In the genomic region with DNA sequence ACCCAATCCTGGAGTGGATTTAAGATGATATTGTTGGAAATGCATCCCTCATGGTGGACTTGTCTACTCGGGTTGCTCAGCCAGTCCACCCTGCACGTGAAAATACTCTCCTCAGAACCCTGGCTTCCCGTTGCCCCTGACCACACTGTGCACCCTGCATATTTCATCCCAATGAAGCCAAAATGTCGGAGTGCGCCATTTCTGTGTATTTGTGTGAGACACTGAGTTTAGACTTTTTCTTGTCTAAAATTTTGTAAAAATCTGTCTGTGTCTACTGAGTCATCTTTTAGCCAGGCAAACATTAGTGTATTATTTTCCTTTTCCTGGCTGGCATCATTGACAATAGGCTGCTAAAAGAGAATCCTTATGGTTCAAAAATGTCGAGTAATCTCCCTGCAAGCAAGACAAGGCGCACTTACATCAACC, we compare ENCODE assay signal across 8 cellular contexts. TPM values are rescaled to one million over a fixed set of nuclear protein-coding genes. Genes with fewer than 3 reads are reported as not detected.
A peak's percentile ranks its signal among the peaks of the same experiment; 100 is the strongest.
DNase-seq lines count a peak whose midpoint lies in the region; ATAC-seq, FAIRE-seq and TF ChIP-seq lines count a peak whose summit lies in the region.

No MANE protein-coding gene starts in this region.

- H3K4me3 ChIP-seq in A549, result peak overlapping the region; percentile 73
- peak overlapping the region; percentile 92 for H3K4me3 ChIP-seq in naive thymus-derived CD4-positive, alpha-beta T cell (ENCODE audit: low read length)

- H3K9me3 Mint-ChIP-seq in naive thymus-derived CD4-positive, alpha-beta T cell, result no peaks in the 10 kb centered on the region

- H3K27ac ChIP-seq in A549, result peak overlapping the region; percentile 94 to 97; a peak in 4 of 6 replicates
- peak overlapping the region; percentile 83 for H3K27ac ChIP-seq in naive thymus-derived CD4-positive, alpha-beta T cell (ENCODE audit: low read depth, low read length)

- H3K4me1 Mint-ChIP-seq in naive thymus-derived CD4-positive, alpha-beta T cell, result peaks cover 22 to 40% (median 27%) of the 10 kb centered on the region in 7 donors

- peaks cover 0 to 21% (median 6%) of the 10 kb centered on the region in 5 donors for H3K36me3 Mint-ChIP-seq in naive thymus-derived CD4-positive, alpha-beta T cell

- H3K4me1 ChIP-seq in A549, result peaks cover 19% of the 10 kb centered on the region
- peaks cover 3 to 4% of the 10 kb centered on the region in 2 donors for H3K4me1 ChIP-seq in naive thymus-derived CD4-positive, alpha-beta T cell (ENCODE audit: control insufficient read depth in 2 of 2, insufficient read depth in 2 of 2, low read length in 2 of 2)

- TF ChIP-seq POLR2A in A549 (IDR thresholded peaks at IDR 0.05; ENCODE audit: low read length), result no peak

- no peak for TF ChIP-seq CTCF in A549 (IDR thresholded peaks at IDR 0.05)

- CTCF ChIA-PET in A549 (lab: Yijun Ruan, JAX), result interaction anchor here (0.6 to 4.7 kb wide), 4 partner anchors 11 to 113 kb away, joined by 3 to 24 read pairs (median 3); no protein-coding TSS in a partner anchor
- CTCF ChIA-PET in naive thymus-derived CD4-positive, alpha-beta T cell (lab: Charles Lee), result no interaction called here

- WGBS in A549 (ENCODE audit: missing lambda C conversion rate), result 43% methylated on average over 7 of the region's 7 CpGs

- H3K4me3 Mint-ChIP-seq in naive thymus-derived CD4-positive, alpha-beta T cell, result peak overlapping the region; percentile 72 to 100 (median 84)

- H3K36me3 ChIP-seq in naive thymus-derived CD4-positive, alpha-beta T cell (ENCODE audit: control insufficient read depth in 2 of 3, insufficient read depth in 3 of 3, low read length in 3 of 3), result peaks cover 0 to 35% (median 0%) of the 10 kb centered on the region in 3 experiments

- TF ChIP-seq RAD21 in A549 (conservative IDR thresholded peaks at IDR 0.05 in 1 of 2, IDR thresholded peaks at IDR 0.05 in 1 of 2), result no peak

- FAIRE-seq in A549 (lab: Jason Lieb, UNC), result no peak

- TF ChIP-seq EP300 in A549 (IDR thresholded peaks at IDR 0.05), result no peak

- no peaks in the 10 kb centered on the region for H3K27me3 Mint-ChIP-seq in naive thymus-derived CD4-positive, alpha-beta T cell

- H3K4me2 ChIP-seq in A549, result peak overlapping the region; percentile 87

- POLR2A ChIA-PET in A549 (lab: Yijun Ruan, JAX), result interaction anchor here (0.6 to 1.6 kb wide), 9 partner anchors 9 to 500 kb away, joined by 3 to 29 read pairs (median 4); a partner anchor contains a TSS
- POLR2A ChIA-PET in naive thymus-derived CD4-positive, alpha-beta T cell (lab: Charles Lee), result interaction anchor here (1.4 to 4.7 kb wide), 3 partner anchors 26 to 136 kb away, joined by 4 to 22 read pairs (median 4); a partner anchor contains a TSS

- intact Hi-C loops in naive thymus-derived CD4-positive, alpha-beta T cell (cut with micrococcal nuclease), result loop anchor here (1.0 to 10.0 kb wide), 9 partner anchors 44 to 660 kb away; a partner anchor contains a TSS

- ATAC-seq in A549 (peak; percentile 13 to 22; a peak in 2 of 6 replicates), GM18498 (IDR thresholded peaks at IDR 0.05; ENCODE audit: unreplicated experiment) (peak; percentile 9), HG02623 (IDR thresholded peaks at IDR 0.05; ENCODE audit: unreplicated experiment) (no peak)
- ATAC-seq in naive thymus-derived CD4-positive, alpha-beta T cell, result no peak

- no peaks in the 10 kb centered on the region for H3K9me3 ChIP-seq in A549
- H3K9me3 ChIP-seq in naive thymus-derived CD4-positive, alpha-beta T cell (ENCODE audit: control insufficient read depth in 2 of 3, low read length in 3 of 3), result no peaks in the 10 kb centered on the region

- H3K27ac Mint-ChIP-seq in naive thymus-derived CD4-positive, alpha-beta T cell, result peak overlapping the region; percentile 77 to 99 (median 94)

- H3K27me3 ChIP-seq in naive thymus-derived CD4-positive, alpha-beta T cell (ENCODE audit: control insufficient read depth in 2 of 2, insufficient read depth in 2 of 2, low read length in 2 of 2), result no peaks in the 10 kb centered on the region

- DNase-seq in A549 (ENCODE audit: low read depth in 1 of 2, low spot score in 1 of 2) (peak in 1 of 2 experiments; percentile 52), NCI-H2227 (lab: John Stamatoyannopoulos, UW; ENCODE audit: unreplicated experiment) (peak; percentile 83), cerebellar cortex (ENCODE audit: low spot score) (peak; percentile 62), iPS-NIHi7 (ENCODE audit: extremely low spot score) (no peak), NOMO-1 (lab: John Stamatoyannopoulos, UW; ENCODE audit: unreplicated experiment in 2 of 2) (no peak)
- no peak for DNase-seq in naive thymus-derived CD4-positive, alpha-beta T cell

TF ChIP-seq in A549, 52 proteins besides CTCF, POLR2A, EP300 and RAD21:
- TF ChIP-seq ESRRA (IDR thresholded peaks at IDR 0.05; ENCODE audit: borderline replicate concordance, low read length) (no peak), CHD2 (IDR thresholded peaks at IDR 0.05; ENCODE audit: low read length, partially characterized antibody) (no peak), ZSCAN20 (CRISPR knock-in tag; IDR thresholded peaks at IDR 0.05) (no peak), NPAS2 (CRISPR knock-in tag; IDR thresholded peaks at IDR 0.05; ENCODE audit: borderline replicate concordance) (no peak), HDAC2 (IDR thresholded peaks at IDR 0.05) (no peak), TFCP2L1 (CRISPR knock-in tag; IDR thresholded peaks at IDR 0.05) (no peak), RNF2 (IDR thresholded peaks at IDR 0.05; ENCODE audit: borderline replicate concordance, low read depth) (no peak), CBX8 (IDR thresholded peaks at IDR 0.05) (no peak), NR3C1 (IDR thresholded peaks at IDR 0.05) (no peak), BHLHE40 (IDR thresholded peaks at IDR 0.05; ENCODE audit: low read depth, low read length) (no peak)
- TF ChIP-seq, protein P1, sequence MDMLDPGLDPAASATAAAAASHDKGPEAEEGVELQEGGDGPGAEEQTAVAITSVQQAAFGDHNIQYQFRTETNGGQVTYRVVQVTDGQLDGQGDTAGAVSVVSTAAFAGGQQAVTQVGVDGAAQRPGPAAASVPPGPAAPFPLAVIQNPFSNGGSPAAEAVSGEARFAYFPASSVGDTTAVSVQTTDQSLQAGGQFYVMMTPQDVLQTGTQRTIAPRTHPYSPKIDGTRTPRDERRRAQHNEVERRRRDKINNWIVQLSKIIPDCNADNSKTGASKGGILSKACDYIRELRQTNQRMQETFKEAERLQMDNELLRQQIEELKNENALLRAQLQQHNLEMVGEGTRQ (IDR thresholded peaks at IDR 0.05), result no peak

RNA-seq across cellular contexts. Expression of a gene that starts 0.5 kb away (rescaled TPM):
- 20.8 and 21.2 TPM in 2 replicates for polyA plus RNA-seq in A549 (2011; rRNA removed)
- polyA plus RNA-seq in A549 (2012; cell fraction: cytosol; rRNA removed), result 25.0 and 27.8 TPM in 2 replicates
- 28.3 and 29.6 TPM in 2 replicates for polyA plus RNA-seq in A549 (2012; cell fraction: nucleus; rRNA removed)
- 43.4 to 49.8 TPM (median 47.3 TPM) in 3 replicates for polyA plus RNA-seq in A549 (2017; fragmentation: RNase III; extraction: RNeasy Plus Mini Kit Qiagen cat#74134 plus additional on column Dnase treatment)
- polyA minus RNA-seq in A549 (2011; rRNA and poly(A)+ RNA removed), result 6.2 and 10.5 TPM in 2 replicates
- total RNA-seq in naive thymus-derived CD4-positive, alpha-beta T cell, result 10 to 100 TPM; 21.6 to 40.4 (median 37.1) TPM
- polyA plus RNA-seq in naive thymus-derived CD4-positive, alpha-beta T cell, result 10 to 100 TPM; 43.5 to 44.0 TPM

Comparison
In these comparisons a context has a peak if more than half of its experiments do, and no peak if none do; other contexts are left out.
1. ATAC-seq: peak in A549 (2 of 2) and GM18498 (single experiment); none in naive thymus-derived CD4-positive, alpha-beta T cell (single experiment) and HG02623 (single experiment).
2. DNase-seq: peak in NCI-H2227 (single experiment) and cerebellar cortex (single experiment); none in naive thymus-derived CD4-positive, alpha-beta T cell (0 of 9), iPS-NIHi7 (single experiment) and NOMO-1 (0 of 2).